In genomic region chr21:45140346-45140940, GRCh38 we compare ENCODE assay signal across 7 cellular contexts.
DNase-seq lines count a peak whose midpoint lies in the region; ATAC-seq and TF ChIP-seq lines count a peak whose summit lies in the region.

No MANE protein-coding gene starts in this region.

- no peaks in the 10 kb centered on the region for H3K27me3 Mint-ChIP-seq in activated CD4-positive, alpha-beta T cell treated with anti-CD3 and anti-CD28 coated beads, Interleukin-2, amount 10 ng/mL, durations not matched to agents 7 days and 5 days

- peak; percentile 68 for ATAC-seq in HG03354 (IDR thresholded peaks at IDR 0.05; ENCODE audit: poor library complexity, severe bottlenecking, unreplicated experiment)

- CTCF ChIA-PET in activated CD4-positive, alpha-beta T cell treated with anti-CD3 and anti-CD28 coated beads, Interleukin-2, amount 10 ng/mL, durations not matched to agents 7 days and 5 days (lab: Charles Lee): interaction anchor here (0.6 to 6.5 kb wide), 13 partner anchors 13 to 208 kb away, joined by 3 to 81 read pairs (median 4); partner anchors contain the start of gene ADARB1

- H3K4me1 Mint-ChIP-seq in activated CD4-positive, alpha-beta T cell treated with anti-CD3 and anti-CD28 coated beads, Interleukin-2, amount 10 ng/mL, durations not matched to agents 7 days and 5 days: peaks cover 6% of the 10 kb centered on the region

- no peaks in the 10 kb centered on the region for H3K36me3 Mint-ChIP-seq in activated CD4-positive, alpha-beta T cell treated with anti-CD3 and anti-CD28 coated beads, Interleukin-2, amount 10 ng/mL, durations not matched to agents 7 days and 5 days (ENCODE audit: low read depth)

- H3K4me3 ChIP-seq in GM12875 (ENCODE audit: low read depth, low read length): no peak overlapping the region

- H3K27ac Mint-ChIP-seq in activated CD4-positive, alpha-beta T cell treated with anti-CD3 and anti-CD28 coated beads, Interleukin-2, amount 10 ng/mL, durations not matched to agents 7 days and 5 days: peak overlapping the region; percentile 6

- peak; percentile 87 for TF ChIP-seq CTCF in GM12875 (IDR thresholded peaks at IDR 0.05; ENCODE audit: borderline replicate concordance, insufficient read depth, low read depth, low read length)

- no peak overlapping the region for H3K4me3 Mint-ChIP-seq in activated CD4-positive, alpha-beta T cell treated with anti-CD3 and anti-CD28 coated beads, Interleukin-2, amount 10 ng/mL, durations not matched to agents 7 days and 5 days

- POLR2A ChIA-PET in activated CD4-positive, alpha-beta T cell treated with anti-CD3 and anti-CD28 coated beads, Interleukin-2, amount 10 ng/mL, durations not matched to agents 7 days and 5 days (lab: Charles Lee): no interaction called here

- DNase-seq in NCI-H69 (lab: John Stamatoyannopoulos, UW) (peak; percentile 96), lung microvascular endothelial cell (ENCODE audit: low read depth in 2 of 2) (peak; percentile 94 to 95)
- DNase-seq in activated CD4-positive, alpha-beta T cell treated with anti-CD3 and anti-CD28 coated beads, Interleukin-2, amount 10 ng/mL, durations not matched to agents 7 days and 5 days: peak; percentile 76
- DNase-seq in effector CD4-positive, alpha-beta T cell: peak; percentile 32
- DNase-seq in stimulated activated CD8-positive, alpha-beta memory T cell treated with anti-CD3 and anti-CD28 coated beads, Interleukin-4, amount 100 ng/mL, for 48 hours: peak; percentile 65

- no peaks in the 10 kb centered on the region for H3K9me3 Mint-ChIP-seq in activated CD4-positive, alpha-beta T cell treated with anti-CD3 and anti-CD28 coated beads, Interleukin-2, amount 10 ng/mL, durations not matched to agents 7 days and 5 days

Comparison
In these comparisons a context has a peak if more than half of its experiments do, and no peak if none do; other contexts are left out.
1. DNase-seq: peak in every context shown above with its lines; median percentile 96 in NCI-H69; 94 in lung microvascular endothelial cell; 76 in activated CD4-positive, alpha-beta T cell treated with anti-CD3 and anti-CD28 coated beads, Interleukin-2, amount 10 ng/mL, durations not matched to agents 7 days and 5 days; 65 in stimulated activated CD8-positive, alpha-beta memory T cell treated with anti-CD3 and anti-CD28 coated beads, Interleukin-4, amount 100 ng/mL, for 48 hours; 32 in effector CD4-positive, alpha-beta T cell.